In the genomic region with DNA sequence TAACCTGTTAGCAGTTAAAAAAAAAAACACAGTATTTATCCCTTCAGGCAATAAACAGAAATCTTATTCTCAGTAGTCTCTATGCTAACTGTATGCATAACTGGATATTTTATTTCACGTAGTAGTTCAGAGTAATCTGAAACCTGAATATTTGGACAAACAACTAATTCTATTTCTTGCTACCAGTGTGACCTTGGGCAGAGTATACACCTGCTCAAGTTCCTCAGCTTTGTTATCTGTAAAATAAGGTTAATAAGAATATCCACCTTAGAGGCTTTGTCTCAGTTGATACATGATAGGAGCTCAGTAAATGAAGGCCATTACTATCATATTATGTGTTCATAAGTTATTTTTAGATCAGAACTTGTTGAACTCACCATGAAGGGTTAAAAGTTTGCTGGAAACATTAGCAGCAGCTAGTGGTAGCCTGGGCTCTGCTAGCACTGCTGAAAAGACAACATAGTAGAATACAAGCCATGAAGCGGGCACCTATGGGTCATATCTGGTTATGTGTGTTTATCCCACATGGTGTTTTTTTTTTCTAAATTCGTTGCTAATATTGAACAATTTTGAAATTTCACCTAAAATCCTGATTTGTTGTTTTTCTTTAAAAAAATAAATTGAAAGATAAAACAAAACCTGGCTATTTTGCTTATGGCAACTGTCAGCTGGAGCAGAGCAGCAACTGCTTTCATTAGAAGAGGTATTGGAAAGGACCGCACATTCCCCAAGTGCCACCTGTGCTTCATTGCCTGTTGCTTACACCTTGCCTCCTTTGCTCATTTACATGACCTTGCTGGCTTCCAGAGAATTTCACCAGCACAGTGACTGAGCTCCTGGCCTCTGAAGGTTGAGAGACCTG, we compare ENCODE assay signal across 1 cellular context.
TF ChIP-seq lines count a peak whose summit lies in the region.

No MANE protein-coding gene starts in this region.

TF ChIP-seq in SK-N-SH, 30 proteins besides CTCF, POLR2A, EP300 and RAD21 (continued from another document):
- TF ChIP-seq, protein P1, sequence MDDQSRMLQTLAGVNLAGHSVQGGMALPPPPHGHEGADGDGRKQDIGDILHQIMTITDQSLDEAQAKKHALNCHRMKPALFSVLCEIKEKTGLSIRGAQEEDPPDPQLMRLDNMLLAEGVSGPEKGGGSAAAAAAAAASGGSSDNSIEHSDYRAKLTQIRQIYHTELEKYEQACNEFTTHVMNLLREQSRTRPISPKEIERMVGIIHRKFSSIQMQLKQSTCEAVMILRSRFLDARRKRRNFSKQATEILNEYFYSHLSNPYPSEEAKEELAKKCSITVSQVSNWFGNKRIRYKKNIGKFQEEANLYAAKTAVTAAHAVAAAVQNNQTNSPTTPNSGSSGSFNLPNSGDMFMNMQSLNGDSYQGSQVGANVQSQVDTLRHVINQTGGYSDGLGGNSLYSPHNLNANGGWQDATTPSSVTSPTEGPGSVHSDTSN (IDR thresholded peaks at IDR 0.05) = no peak
- TF ChIP-seq GATA2 (CRISPR knock-in tag; IDR thresholded peaks at IDR 0.05) = no peak
- TF ChIP-seq YY1 (IDR thresholded peaks at IDR 0.05; ENCODE audit: low read depth) = no peak
- no peak for TF ChIP-seq TEAD4 (IDR thresholded peaks at IDR 0.05; ENCODE audit: borderline replicate concordance, insufficient read depth)
- TF ChIP-seq FOXJ3 (CRISPR knock-in tag; IDR thresholded peaks at IDR 0.05) = no peak
